In the genomic region with DNA sequence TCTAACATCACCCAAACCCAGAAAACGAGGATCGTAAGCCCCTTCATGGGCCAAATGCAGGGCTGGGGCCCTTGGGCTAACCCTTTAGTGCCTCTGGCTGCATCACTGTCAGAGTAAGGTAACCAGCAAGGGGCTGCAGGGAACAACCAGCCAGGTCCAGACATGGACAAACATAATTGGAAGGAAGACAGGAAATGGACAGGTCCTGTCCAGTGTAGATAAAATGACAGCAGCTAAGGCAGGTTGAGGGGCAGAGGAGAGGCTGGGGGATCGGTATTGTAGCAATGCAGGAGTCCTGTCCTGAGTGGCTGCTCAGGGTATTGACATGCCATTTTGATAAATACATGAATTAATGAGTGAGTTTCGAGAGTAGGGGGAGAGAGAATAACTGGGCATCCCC, we compare ENCODE assay signal across 1 cellular context.
TF ChIP-seq lines count a peak whose summit lies in the region.

No MANE protein-coding gene starts in this region.

TF ChIP-seq in H1, 55 proteins besides CTCF, POLR2A, EP300 and RAD21:
- no peak for TF ChIP-seq HDAC2 (IDR thresholded peaks at IDR 0.05; ENCODE audit: borderline replicate concordance in 1 of 2, low read depth in 2 of 2, low read length in 2 of 2)
- TF ChIP-seq CBX8 (IDR thresholded peaks at IDR 0.05; ENCODE audit: borderline replicate concordance, low read depth, low read length): no peak
- no peak for TF ChIP-seq EZH2 (IDR thresholded peaks at IDR 0.05; ENCODE audit: low read depth, low read length, severe bottlenecking)
- TF ChIP-seq KDM4A (IDR thresholded peaks at IDR 0.05; ENCODE audit: low read depth, low read length, severe bottlenecking): no peak
- TF ChIP-seq, protein P1, sequence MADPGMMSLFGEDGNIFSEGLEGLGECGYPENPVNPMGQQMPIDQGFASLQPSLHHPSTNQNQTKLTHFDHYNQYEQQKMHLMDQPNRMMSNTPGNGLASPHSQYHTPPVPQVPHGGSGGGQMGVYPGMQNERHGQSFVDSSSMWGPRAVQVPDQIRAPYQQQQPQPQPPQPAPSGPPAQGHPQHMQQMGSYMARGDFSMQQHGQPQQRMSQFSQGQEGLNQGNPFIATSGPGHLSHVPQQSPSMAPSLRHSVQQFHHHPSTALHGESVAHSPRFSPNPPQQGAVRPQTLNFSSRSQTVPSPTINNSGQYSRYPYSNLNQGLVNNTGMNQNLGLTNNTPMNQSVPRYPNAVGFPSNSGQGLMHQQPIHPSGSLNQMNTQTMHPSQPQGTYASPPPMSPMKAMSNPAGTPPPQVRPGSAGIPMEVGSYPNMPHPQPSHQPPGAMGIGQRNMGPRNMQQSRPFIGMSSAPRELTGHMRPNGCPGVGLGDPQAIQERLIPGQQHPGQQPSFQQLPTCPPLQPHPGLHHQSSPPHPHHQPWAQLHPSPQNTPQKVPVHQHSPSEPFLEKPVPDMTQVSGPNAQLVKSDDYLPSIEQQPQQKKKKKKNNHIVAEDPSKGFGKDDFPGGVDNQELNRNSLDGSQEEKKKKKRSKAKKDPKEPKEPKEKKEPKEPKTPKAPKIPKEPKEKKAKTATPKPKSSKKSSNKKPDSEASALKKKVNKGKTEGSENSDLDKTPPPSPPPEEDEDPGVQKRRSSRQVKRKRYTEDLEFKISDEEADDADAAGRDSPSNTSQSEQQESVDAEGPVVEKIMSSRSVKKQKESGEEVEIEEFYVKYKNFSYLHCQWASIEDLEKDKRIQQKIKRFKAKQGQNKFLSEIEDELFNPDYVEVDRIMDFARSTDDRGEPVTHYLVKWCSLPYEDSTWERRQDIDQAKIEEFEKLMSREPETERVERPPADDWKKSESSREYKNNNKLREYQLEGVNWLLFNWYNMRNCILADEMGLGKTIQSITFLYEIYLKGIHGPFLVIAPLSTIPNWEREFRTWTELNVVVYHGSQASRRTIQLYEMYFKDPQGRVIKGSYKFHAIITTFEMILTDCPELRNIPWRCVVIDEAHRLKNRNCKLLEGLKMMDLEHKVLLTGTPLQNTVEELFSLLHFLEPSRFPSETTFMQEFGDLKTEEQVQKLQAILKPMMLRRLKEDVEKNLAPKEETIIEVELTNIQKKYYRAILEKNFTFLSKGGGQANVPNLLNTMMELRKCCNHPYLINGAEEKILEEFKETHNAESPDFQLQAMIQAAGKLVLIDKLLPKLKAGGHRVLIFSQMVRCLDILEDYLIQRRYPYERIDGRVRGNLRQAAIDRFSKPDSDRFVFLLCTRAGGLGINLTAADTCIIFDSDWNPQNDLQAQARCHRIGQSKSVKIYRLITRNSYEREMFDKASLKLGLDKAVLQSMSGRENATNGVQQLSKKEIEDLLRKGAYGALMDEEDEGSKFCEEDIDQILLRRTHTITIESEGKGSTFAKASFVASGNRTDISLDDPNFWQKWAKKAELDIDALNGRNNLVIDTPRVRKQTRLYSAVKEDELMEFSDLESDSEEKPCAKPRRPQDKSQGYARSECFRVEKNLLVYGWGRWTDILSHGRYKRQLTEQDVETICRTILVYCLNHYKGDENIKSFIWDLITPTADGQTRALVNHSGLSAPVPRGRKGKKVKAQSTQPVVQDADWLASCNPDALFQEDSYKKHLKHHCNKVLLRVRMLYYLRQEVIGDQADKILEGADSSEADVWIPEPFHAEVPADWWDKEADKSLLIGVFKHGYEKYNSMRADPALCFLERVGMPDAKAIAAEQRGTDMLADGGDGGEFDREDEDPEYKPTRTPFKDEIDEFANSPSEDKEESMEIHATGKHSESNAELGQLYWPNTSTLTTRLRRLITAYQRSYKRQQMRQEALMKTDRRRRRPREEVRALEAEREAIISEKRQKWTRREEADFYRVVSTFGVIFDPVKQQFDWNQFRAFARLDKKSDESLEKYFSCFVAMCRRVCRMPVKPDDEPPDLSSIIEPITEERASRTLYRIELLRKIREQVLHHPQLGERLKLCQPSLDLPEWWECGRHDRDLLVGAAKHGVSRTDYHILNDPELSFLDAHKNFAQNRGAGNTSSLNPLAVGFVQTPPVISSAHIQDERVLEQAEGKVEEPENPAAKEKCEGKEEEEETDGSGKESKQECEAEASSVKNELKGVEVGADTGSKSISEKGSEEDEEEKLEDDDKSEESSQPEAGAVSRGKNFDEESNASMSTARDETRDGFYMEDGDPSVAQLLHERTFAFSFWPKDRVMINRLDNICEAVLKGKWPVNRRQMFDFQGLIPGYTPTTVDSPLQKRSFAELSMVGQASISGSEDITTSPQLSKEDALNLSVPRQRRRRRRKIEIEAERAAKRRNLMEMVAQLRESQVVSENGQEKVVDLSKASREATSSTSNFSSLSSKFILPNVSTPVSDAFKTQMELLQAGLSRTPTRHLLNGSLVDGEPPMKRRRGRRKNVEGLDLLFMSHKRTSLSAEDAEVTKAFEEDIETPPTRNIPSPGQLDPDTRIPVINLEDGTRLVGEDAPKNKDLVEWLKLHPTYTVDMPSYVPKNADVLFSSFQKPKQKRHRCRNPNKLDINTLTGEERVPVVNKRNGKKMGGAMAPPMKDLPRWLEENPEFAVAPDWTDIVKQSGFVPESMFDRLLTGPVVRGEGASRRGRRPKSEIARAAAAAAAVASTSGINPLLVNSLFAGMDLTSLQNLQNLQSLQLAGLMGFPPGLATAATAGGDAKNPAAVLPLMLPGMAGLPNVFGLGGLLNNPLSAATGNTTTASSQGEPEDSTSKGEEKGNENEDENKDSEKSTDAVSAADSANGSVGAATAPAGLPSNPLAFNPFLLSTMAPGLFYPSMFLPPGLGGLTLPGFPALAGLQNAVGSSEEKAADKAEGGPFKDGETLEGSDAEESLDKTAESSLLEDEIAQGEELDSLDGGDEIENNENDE (IDR thresholded peaks at IDR 0.05; ENCODE audit: insufficient replicate concordance, low read length): no peak
- TF ChIP-seq CBX5 (IDR thresholded peaks at IDR 0.05; ENCODE audit: low read depth, low read length): no peak
- no peak for TF ChIP-seq GTF2F1 (IDR thresholded peaks at IDR 0.05; ENCODE audit: borderline replicate concordance, low read depth, low read length)
- no peak for TF ChIP-seq SP2 (IDR thresholded peaks at IDR 0.05; ENCODE audit: low read length)
- TF ChIP-seq TAF1 (IDR thresholded peaks at IDR 0.05; ENCODE audit: low read depth, low read length): no peak
- no peak for TF ChIP-seq JUND (IDR thresholded peaks at IDR 0.05; ENCODE audit: low read length)
- no peak for TF ChIP-seq TEAD4 (IDR thresholded peaks at IDR 0.05; ENCODE audit: low read depth, low read length)
- TF ChIP-seq POLR2AphosphoS5 (IDR thresholded peaks at IDR 0.05; ENCODE audit: low read depth, low read length): no peak
- TF ChIP-seq TAF7 (optimal IDR thresholded peaks at IDR 0.05; ENCODE audit: borderline replicate concordance, low read depth, low read length): no peak
- no peak for TF ChIP-seq SP4 (IDR thresholded peaks at IDR 0.05; ENCODE audit: low read length)
- TF ChIP-seq RFX5 (IDR thresholded peaks at IDR 0.05; ENCODE audit: borderline replicate concordance, low read depth, low read length): no peak
- no peak for TF ChIP-seq ASH2L (IDR thresholded peaks at IDR 0.05; ENCODE audit: low read length)
- no peak for TF ChIP-seq POU5F1 (IDR thresholded peaks at IDR 0.05; ENCODE audit: low read depth, low read length)
- no peak for TF ChIP-seq SRF (IDR thresholded peaks at IDR 0.05; ENCODE audit: low read depth, low read length)
- no peak for TF ChIP-seq SUZ12 (IDR thresholded peaks at IDR 0.05; ENCODE audit: low read length)
- no peak for TF ChIP-seq CHD1 (IDR thresholded peaks at IDR 0.05; ENCODE audit: low read depth, low read length)
